ENCODE assay signal across 1 cellular context in genomic region chr6:37785688-37786270, GRCh38.
TF ChIP-seq lines count a peak whose summit lies in the region.

No MANE protein-coding gene starts in this region.

TF ChIP-seq in WTC11, 78 proteins besides CTCF, POLR2A, EP300 and RAD21 (continued from another document):
- TF ChIP-seq ZSCAN18 (CRISPR knock-in tag; IDR thresholded peaks at IDR 0.05) (no peak), CREM (CRISPR knock-in tag; IDR thresholded peaks at IDR 0.05) (no peak)
